Comparison of ENCODE assay signal across 18 cellular contexts in genomic region chr12:53975816-53976152, GRCh38. TPM values are rescaled to one million over a fixed set of nuclear protein-coding genes. Genes with fewer than 3 reads are reported as not detected.
DNase-seq lines count a peak whose midpoint lies in the region; ATAC-seq, FAIRE-seq and TF ChIP-seq lines count a peak whose summit lies in the region.
"Had no signal": no experiment of that assay in that cellular context is flagged by ENCODE, and none has a peak within 500 bp of the region (broad histone marks: within the 10 kb centered on the region; RNA-seq: fewer than 3 reads in every experiment).

No MANE protein-coding gene starts in this region.

- peaks cover 100% of the 10 kb centered on the region for H3K27me3 Mint-ChIP-seq in activated naive CD4-positive, alpha-beta T cell treated with anti-CD3 and anti-CD28 coated beads, Interleukin-2, amount 10 ng/mL, durations not matched to agents 7 days and 5 days
- H3K27me3 Mint-ChIP-seq in T-helper 17 cell, result peaks cover 80% of the 10 kb centered on the region

- FAIRE-seq in keratinocyte (lab: Jason Lieb, UNC) (no peak), H54 (lab: Jason Lieb, UNC) (no peak)

- intact Hi-C loops in mucosa of descending colon (cut with DNase I, micrococcal nuclease), result no loop called here

- H3K4me2 ChIP-seq in keratinocyte (ENCODE audit: control insufficient read depth, extremely low read depth, insufficient read depth, low read depth, low read length), result peak overlapping the region; percentile 81

- H3K4me3 ChIP-seq in keratinocyte (ENCODE audit: control insufficient read depth in 2 of 3, extremely low read depth in 1 of 3, insufficient read depth in 2 of 3, low read depth in 1 of 3, low read length in 3 of 3) (peak overlapping the region in 1 of 3 experiments; percentile 54), suprapubic skin (peak overlapping the region; percentile 65), mucosa of descending colon (no peak overlapping the region)
- H3K4me3 ChIP-seq: colonic mucosa, left ventricle myocardium inferior had no signal

- H3K4me1 ChIP-seq in keratinocyte (ENCODE audit: control insufficient read depth, extremely low read depth, insufficient read depth, low read length) (peaks cover 39% of the 10 kb centered on the region), suprapubic skin (peaks cover 72% of the 10 kb centered on the region), mucosa of descending colon (ENCODE audit: low read depth) (peaks cover 8% of the 10 kb centered on the region)
- H3K4me1 ChIP-seq: colonic mucosa had no signal

- POLR2A ChIA-PET in RWPE1 (lab: Yijun Ruan, JAX; ENCODE audit: low non-redundant PET), result no interaction called here

- H2AFZ ChIP-seq in keratinocyte (ENCODE audit: control insufficient read depth, low read length), result no peak overlapping the region

- H3K36me3 ChIP-seq in keratinocyte (ENCODE audit: control insufficient read depth in 2 of 2, extremely low read depth in 1 of 2, insufficient read depth in 2 of 2, low read length in 2 of 2) (no peaks in the 10 kb centered on the region), suprapubic skin (no peaks in the 10 kb centered on the region), mucosa of descending colon (ENCODE audit: low read depth) (no peaks in the 10 kb centered on the region)
- H3K36me3 ChIP-seq: colonic mucosa, esophagus squamous epithelium, left ventricle myocardium inferior, neutrophil, spleen had no signal

- peak overlapping the region; percentile 70 for H3K27ac Mint-ChIP-seq in activated naive CD4-positive, alpha-beta T cell treated with anti-CD3 and anti-CD28 coated beads, Interleukin-2, amount 10 ng/mL, durations not matched to agents 7 days and 5 days
- H3K27ac Mint-ChIP-seq in T-helper 17 cell, result peak overlapping the region; percentile 51

- H3K9me3 ChIP-seq in T-helper 17 cell (ENCODE audit: control insufficient read depth, low read length, poor library complexity, severe bottlenecking), result no peaks in the 10 kb centered on the region
- H3K9me3 ChIP-seq in keratinocyte (ENCODE audit: control insufficient read depth, low read depth, low read length), result no peaks in the 10 kb centered on the region
- no peaks in the 10 kb centered on the region for H3K9me3 ChIP-seq in suprapubic skin
- peaks cover 6% of the 10 kb centered on the region for H3K9me3 ChIP-seq in mucosa of descending colon
- H3K9me3 ChIP-seq: colonic mucosa, esophagus squamous epithelium, left ventricle myocardium inferior, neutrophil, testis had no signal

- no peaks in the 10 kb centered on the region for H4K20me1 ChIP-seq in keratinocyte (ENCODE audit: control insufficient read depth, extremely low read depth, insufficient read depth, low read length)

- dilution Hi-C loops in keratinocyte (cut with MboI; ENCODE audit: extremely low pct_ligation_motif_present, low sequenced_read_pairs), result no loop called here

- TF ChIP-seq EP300 in suprapubic skin (IDR thresholded peaks at IDR 0.05), result no peak

- H3K36me3 Mint-ChIP-seq in activated naive CD4-positive, alpha-beta T cell treated with anti-CD3 and anti-CD28 coated beads, Interleukin-2, amount 10 ng/mL, durations not matched to agents 7 days and 5 days, result peaks cover 8% of the 10 kb centered on the region
- no peaks in the 10 kb centered on the region for H3K36me3 Mint-ChIP-seq in T-helper 17 cell (ENCODE audit: low read depth)

- peaks cover 22% of the 10 kb centered on the region for H3K79me2 ChIP-seq in keratinocyte (ENCODE audit: control insufficient read depth, insufficient read depth, low read length)

- H3K9me1 ChIP-seq in keratinocyte (ENCODE audit: control insufficient read depth, extremely low read depth, insufficient read depth, low read length), result no peaks in the 10 kb centered on the region

- TF ChIP-seq CTCF in keratinocyte (optimal IDR thresholded peaks at IDR 0.05 in 1 of 3, IDR thresholded peaks at IDR 0.05 in 1 of 3, conservative IDR thresholded peaks at IDR 0.05 in 1 of 3; ENCODE audit: extremely low read depth in 1 of 3, insufficient read depth in 2 of 3, low read length in 3 of 3), result no peak
- no peak for TF ChIP-seq CTCF in suprapubic skin (IDR thresholded peaks at IDR 0.05)
- TF ChIP-seq CTCF in mucosa of descending colon (IDR thresholded peaks at IDR 0.05), result no peak
- TF ChIP-seq CTCF in RWPE1 (conservative IDR thresholded peaks at IDR 0.05; ENCODE audit: low read depth), result no peak

- H3K9me3 Mint-ChIP-seq in activated naive CD4-positive, alpha-beta T cell treated with anti-CD3 and anti-CD28 coated beads, Interleukin-2, amount 10 ng/mL, durations not matched to agents 7 days and 5 days, result peaks cover 2% of the 10 kb centered on the region

- no peak overlapping the region for H3K27ac ChIP-seq in keratinocyte (ENCODE audit: control insufficient read depth, insufficient read depth, low read length)
- peak overlapping the region; percentile 84 for H3K27ac ChIP-seq in suprapubic skin
- no peak overlapping the region for H3K27ac ChIP-seq in RWPE1
- H3K27ac ChIP-seq: colonic mucosa, esophagus squamous epithelium, left ventricle myocardium inferior, neutrophil, spleen, testis had no signal

- CTCF ChIA-PET in activated naive CD4-positive, alpha-beta T cell treated with anti-CD3 and anti-CD28 coated beads, Interleukin-2, amount 10 ng/mL, durations not matched to agents 7 days and 5 days (lab: Charles Lee), result interaction anchor here (1.8 kb wide), 1 partner anchor 57 kb away, joined by 4 read pairs; the partner anchor contains the start of gene HOXC5
- CTCF ChIA-PET in RWPE1 (lab: Yijun Ruan, JAX), result interaction anchor here (1.0 kb wide), 1 partner anchor 226 kb away, joined by 3 read pairs; no protein-coding TSS in a partner anchor

- WGBS in suprapubic skin, result 46% methylated on average over 11 of the region's 11 CpGs

- H3K4me1 Mint-ChIP-seq in activated naive CD4-positive, alpha-beta T cell treated with anti-CD3 and anti-CD28 coated beads, Interleukin-2, amount 10 ng/mL, durations not matched to agents 7 days and 5 days, result peaks cover 21% of the 10 kb centered on the region
- peaks cover 10% of the 10 kb centered on the region for H3K4me1 Mint-ChIP-seq in T-helper 17 cell

- H3K4me3 Mint-ChIP-seq in activated naive CD4-positive, alpha-beta T cell treated with anti-CD3 and anti-CD28 coated beads, Interleukin-2, amount 10 ng/mL, durations not matched to agents 7 days and 5 days, result peak overlapping the region; percentile 51
- peak overlapping the region; percentile 60 for H3K4me3 Mint-ChIP-seq in T-helper 17 cell

- TF ChIP-seq POLR2A in suprapubic skin (IDR thresholded peaks at IDR 0.05) (no peak), H54 (IDR thresholded peaks at IDR 0.05; ENCODE audit: low read depth, low read length) (no peak)

- peak overlapping the region; percentile 33 for H3K9ac ChIP-seq in keratinocyte (ENCODE audit: control insufficient read depth, extremely low read depth, insufficient read depth, low read length)

- H3K27me3 ChIP-seq in keratinocyte (ENCODE audit: control insufficient read depth, extremely low read depth, insufficient read depth, low read length), result no peaks in the 10 kb centered on the region
- peaks cover 79% of the 10 kb centered on the region for H3K27me3 ChIP-seq in suprapubic skin

- no peak for ATAC-seq in T-helper 17 cell
- no peak for ATAC-seq in mucosa of descending colon

- DNase-seq in activated naive CD4-positive, alpha-beta T cell treated with anti-CD3 and anti-CD28 coated beads, Interleukin-2, amount 10 ng/mL, durations not matched to agents 7 days and 5 days, result no peak
- no peak for DNase-seq in activated naive CD4-positive, alpha-beta T cell treated with Interleukin-2 at 50 U/mL for 16 hours
- DNase-seq in T-helper 17 cell (no peak), keratinocyte (ENCODE audit: low read depth, low spot score) (no peak), suprapubic skin (ENCODE audit: low spot score in 2 of 2) (no peak), mucosa of descending colon (no peak), RWPE1 (ENCODE audit: low spot score) (no peak), H54 (ENCODE audit: insufficient read length, low spot score) (no peak)
- DNase-seq: amygdala, colonic mucosa, esophagus squamous epithelium, left ventricle myocardium inferior, NCI-H187 treated with DMSO at 0.1 percent for 48 hours, NCI-H748 treated with DMSO at 0.1 percent for 48 hours, spleen, T1000, testis had no signal

RNA-seq across cellular contexts. Expression of gene HOTAIR, which starts 1.0 kb away (rescaled TPM):
- total RNA-seq in T-helper 17 cell (not detected), suprapubic skin (10 to 100 TPM in 2 of 4 donors, 1 to 10 TPM in 2; 1.4 to 15.7 (median 10.7) TPM), mucosa of descending colon (not detected)
- polyA plus RNA-seq in keratinocyte, result 2.5 to 4.0 TPM (median 2.9 TPM) in 3 replicates
- 3.5 TPM for polyA plus RNA-seq in keratinocyte (2011; ENCODE audit: low read depth)
- 2.4 and 2.8 TPM in 2 replicates for polyA plus RNA-seq in keratinocyte (2011; cell fraction: cytosol; rRNA removed)
- polyA plus RNA-seq in keratinocyte (2011; cell fraction: nucleus; rRNA removed), result 7.6 and 8.3 TPM in 2 replicates
- polyA plus RNA-seq in keratinocyte (2012; ENCODE audit: low replicate concordance), result 1.2 and 3.3 TPM in 2 replicates
- polyA minus RNA-seq in keratinocyte, result 0.22 to 0.92 TPM (median 0.56 TPM) in 3 replicates
- polyA minus RNA-seq in keratinocyte (2011; cell fraction: cytosol; rRNA and poly(A)+ RNA removed), result 0.96 TPM
- 0.53 and 0.85 TPM in 2 replicates for polyA minus RNA-seq in keratinocyte (2011; cell fraction: nucleus; rRNA and poly(A)+ RNA removed)
- total RNA-seq: colonic mucosa, esophagus squamous epithelium, left ventricle myocardium inferior, spleen had no signal
- polyA plus RNA-seq: spleen had no signal

RNA-seq across cellular contexts. Expression of gene HOXC11, which starts 2.9 kb away (rescaled TPM):
- total RNA-seq in T-helper 17 cell (not detected), suprapubic skin (1 to 10 TPM; 3.1 to 3.7 (median 3.5) TPM), mucosa of descending colon (not detected)
- 1.2 to 2.4 TPM (median 1.6 TPM) in 3 replicates for polyA plus RNA-seq in keratinocyte
- polyA plus RNA-seq in keratinocyte (2011; ENCODE audit: low read depth), result 1.1 TPM
- polyA plus RNA-seq in keratinocyte (2011; cell fraction: cytosol; rRNA removed), result 0.92 and 1.9 TPM in 2 replicates
- polyA plus RNA-seq in keratinocyte (2011; cell fraction: nucleus; rRNA removed), result 3.5 and 5.5 TPM in 2 replicates
- polyA plus RNA-seq in keratinocyte (2012; ENCODE audit: low replicate concordance), result 5.1 and 6.3 TPM in 2 replicates
- 1.2 to 2.3 TPM (median 1.3 TPM) in 3 replicates for polyA minus RNA-seq in keratinocyte
- 2.3 TPM for polyA minus RNA-seq in keratinocyte (2011; cell fraction: cytosol; rRNA and poly(A)+ RNA removed)
- polyA minus RNA-seq in keratinocyte (2011; cell fraction: nucleus; rRNA and poly(A)+ RNA removed), result 1.6 and 2.2 TPM in 2 replicates
- total RNA-seq: colonic mucosa, esophagus squamous epithelium, left ventricle myocardium inferior, spleen had no signal
- polyA plus RNA-seq: spleen had no signal

RNA-seq across cellular contexts. Expression of gene HOXC10, which starts 9.2 kb away (rescaled TPM):
- total RNA-seq in T-helper 17 cell (not detected), suprapubic skin (10 to 100 TPM in 3 of 4 donors, 1 to 10 TPM in 1; 8.8 to 24.7 (median 13.3) TPM), mucosa of descending colon (not detected)
- 7.3 to 33.1 TPM (median 14.1 TPM) in 3 replicates for polyA plus RNA-seq in keratinocyte
- polyA plus RNA-seq in keratinocyte (2011; ENCODE audit: low read depth), result 19.6 TPM
- 24.3 and 25.3 TPM in 2 replicates for polyA plus RNA-seq in keratinocyte (2011; cell fraction: cytosol; rRNA removed)
- polyA plus RNA-seq in keratinocyte (2011; cell fraction: nucleus; rRNA removed), result 11.5 and 14.8 TPM in 2 replicates
- 26.1 and 26.3 TPM in 2 replicates for polyA plus RNA-seq in keratinocyte (2012; ENCODE audit: low replicate concordance)
- 5.1 to 26.1 TPM (median 7.3 TPM) in 3 replicates for polyA minus RNA-seq in keratinocyte
- 21.1 TPM for polyA minus RNA-seq in keratinocyte (2011; cell fraction: cytosol; rRNA and poly(A)+ RNA removed)
- 4.0 and 6.6 TPM in 2 replicates for polyA minus RNA-seq in keratinocyte (2011; cell fraction: nucleus; rRNA and poly(A)+ RNA removed)
- total RNA-seq: colonic mucosa, left ventricle myocardium inferior, spleen had no signal
- polyA plus RNA-seq: spleen had no signal

RNA-seq across cellular contexts. Expression of gene HOXC12, which starts 21.1 kb away (rescaled TPM):
- not detected for total RNA-seq in T-helper 17 cell
- polyA plus RNA-seq in keratinocyte, result 0.35 to 1.2 TPM (median 0.47 TPM) in 3 replicates
- 0.34 TPM for polyA plus RNA-seq in keratinocyte (2011; ENCODE audit: low read depth)
- polyA plus RNA-seq in keratinocyte (2011; cell fraction: cytosol; rRNA removed), result 0.43 and 0.44 TPM in 2 replicates
- polyA plus RNA-seq in keratinocyte (2011; cell fraction: nucleus; rRNA removed), result 0.42 and 0.69 TPM in 2 replicates
- 1.0 and 1.2 TPM in 2 replicates for polyA plus RNA-seq in keratinocyte (2012; ENCODE audit: low replicate concordance)
- polyA minus RNA-seq in keratinocyte, result 0.53 to 1.1 TPM (median 0.61 TPM) in 3 replicates
- polyA minus RNA-seq in keratinocyte (2011; cell fraction: cytosol; rRNA and poly(A)+ RNA removed), result 0.58 TPM
- polyA minus RNA-seq in keratinocyte (2011; cell fraction: nucleus; rRNA and poly(A)+ RNA removed), result 0.21 and 0.78 TPM in 2 replicates
- 1 to 10 TPM; 3.7 to 6.8 (median 4.7) TPM for total RNA-seq in suprapubic skin
- total RNA-seq in mucosa of descending colon, result not detected
- total RNA-seq: colonic mucosa, esophagus squamous epithelium, left ventricle myocardium inferior, spleen had no signal
- polyA plus RNA-seq: spleen had no signal

RNA-seq across cellular contexts. Expression of gene HOXC9, which starts 24.2 kb away (rescaled TPM):
- total RNA-seq in T-helper 17 cell, result not detected
- 1.1 to 3.3 TPM (median 1.8 TPM) in 3 replicates for polyA plus RNA-seq in keratinocyte
- 2.9 TPM for polyA plus RNA-seq in keratinocyte (2011; ENCODE audit: low read depth)
- polyA plus RNA-seq in keratinocyte (2011; cell fraction: cytosol; rRNA removed), result 2.4 and 2.9 TPM in 2 replicates
- polyA plus RNA-seq in keratinocyte (2011; cell fraction: nucleus; rRNA removed), result 3.1 and 3.7 TPM in 2 replicates
- 3.5 and 4.4 TPM in 2 replicates for polyA plus RNA-seq in keratinocyte (2012; ENCODE audit: low replicate concordance)
- polyA minus RNA-seq in keratinocyte, result 0.23 to 1.4 TPM (median 0.90 TPM) in 3 replicates
- polyA minus RNA-seq in keratinocyte (2011; cell fraction: cytosol; rRNA and poly(A)+ RNA removed), result 2.1 TPM
- 1.2 and 1.4 TPM in 2 replicates for polyA minus RNA-seq in keratinocyte (2011; cell fraction: nucleus; rRNA and poly(A)+ RNA removed)
- 10 to 100 TPM in 1 of 4 donors, 1 to 10 TPM in 3; 4.9 to 12.2 (median 6.1) TPM for total RNA-seq in suprapubic skin
- not detected for total RNA-seq in mucosa of descending colon
- total RNA-seq: colonic mucosa, left ventricle myocardium inferior, spleen had no signal

Comparison
In these comparisons a context has a peak if more than half of its experiments do, and no peak if none do; other contexts are left out.
1. RNA of gene HOXC11, which starts 2.9 kb away (total RNA-seq): 3.1 to 3.7 TPM in suprapubic skin; not detected in T-helper 17 cell and not detected in mucosa of descending colon; every median in the first group is over 4 times any median in the second.
2. RNA of gene HOXC10, which starts 9.2 kb away (total RNA-seq): 8.8 to 24.7 TPM in suprapubic skin; not detected in T-helper 17 cell and not detected in mucosa of descending colon; every median in the first group is over 4 times any median in the second.